ENCODE assay signal across 8 cellular contexts in genomic region chr6:167833396-167833763, GRCh38. TPM values are rescaled to one million over a fixed set of nuclear protein-coding genes. Genes with fewer than 3 reads are reported as not detected.
A peak's percentile ranks its signal among the peaks of the same experiment; 100 is the strongest.
DNase-seq lines count a peak whose midpoint lies in the region; ATAC-seq and TF ChIP-seq lines count a peak whose summit lies in the region.

No MANE protein-coding gene starts in this region.

- no peaks in the 10 kb centered on the region for H3K9me3 Mint-ChIP-seq in activated CD8-positive, alpha-beta memory T cell treated with anti-CD3 and anti-CD28 coated beads, Interleukin-2, amount 10 ng/mL, durations not matched to agents 7 days and 5 days (ENCODE audit: low read depth)

- peaks cover 48% of the 10 kb centered on the region for H3K4me1 Mint-ChIP-seq in activated CD8-positive, alpha-beta memory T cell treated with anti-CD3 and anti-CD28 coated beads, Interleukin-2, amount 10 ng/mL, durations not matched to agents 7 days and 5 days

- intact Hi-C loops in breast epithelium (cut with DNase I; ENCODE audit: low total_unique reads), result no loop called here
- intact Hi-C loops in stomach (cut with DNase I; ENCODE audit: low total_unique reads), result no loop called here

- H3K27ac ChIP-seq in breast epithelium (peak overlapping the region; percentile 29 to 66), stomach (peak overlapping the region in 4 of 5 donors; percentile 20 to 72 (median 44))

- no peak for DNase-seq in activated CD8-positive, alpha-beta memory T cell treated with anti-CD3 and anti-CD28 coated beads, Interleukin-2, amount 10 ng/mL, durations not matched to agents 7 days and 5 days
- DNase-seq in activated CD8-positive, alpha-beta memory T cell treated with anti-CD3 and anti-CD28 coated beads for 24 hours, result no peak
- DNase-seq in breast epithelium (ENCODE audit: low spot score in 2 of 2) (no peak), stomach (no peak), NCI-H2227 treated with DMSO at 0.1 percent for 48 hours (lab: John Stamatoyannopoulos, UW) (no peak), NCI-H187 (lab: John Stamatoyannopoulos, UW) (no peak), NCI-H1417 (lab: John Stamatoyannopoulos, UW) (no peak)

- peak overlapping the region in 1 of 3 donors; percentile 3 for H3K4me3 ChIP-seq in breast epithelium
- no peak overlapping the region for H3K4me3 ChIP-seq in stomach

- no peaks in the 10 kb centered on the region for H3K36me3 Mint-ChIP-seq in activated CD8-positive, alpha-beta memory T cell treated with anti-CD3 and anti-CD28 coated beads, Interleukin-2, amount 10 ng/mL, durations not matched to agents 7 days and 5 days

- peaks cover 46% of the 10 kb centered on the region for H3K27me3 Mint-ChIP-seq in activated CD8-positive, alpha-beta memory T cell treated with anti-CD3 and anti-CD28 coated beads, Interleukin-2, amount 10 ng/mL, durations not matched to agents 7 days and 5 days

- peak overlapping the region; percentile 32 for H3K27ac Mint-ChIP-seq in activated CD8-positive, alpha-beta memory T cell treated with anti-CD3 and anti-CD28 coated beads, Interleukin-2, amount 10 ng/mL, durations not matched to agents 7 days and 5 days

- CTCF ChIA-PET in activated CD8-positive, alpha-beta memory T cell treated with anti-CD3 and anti-CD28 coated beads, Interleukin-2, amount 10 ng/mL, durations not matched to agents 7 days and 5 days (lab: Charles Lee), result interaction anchor here (0.5 kb wide), 1 partner anchor 151 kb away, joined by 3 read pairs; no protein-coding TSS in a partner anchor

- peak overlapping the region; percentile 47 for H3K4me3 Mint-ChIP-seq in activated CD8-positive, alpha-beta memory T cell treated with anti-CD3 and anti-CD28 coated beads, Interleukin-2, amount 10 ng/mL, durations not matched to agents 7 days and 5 days

- ATAC-seq in activated CD8-positive, alpha-beta memory T cell treated with anti-CD3 and anti-CD28 coated beads, Interleukin-2, amount 10 ng/mL, durations not matched to agents 7 days and 5 days, result peak; percentile 58
- peak; percentile 18 for ATAC-seq in HG03432 (IDR thresholded peaks at IDR 0.05; ENCODE audit: unreplicated experiment)

- 25 to 39% (median 28%) methylated on average over 2 of the region's 2 CpGs for WGBS in stomach, 5 donors

- H3K36me3 ChIP-seq in breast epithelium (no peaks in the 10 kb centered on the region), stomach (no peaks in the 10 kb centered on the region)

- TF ChIP-seq POLR2A in breast epithelium (IDR thresholded peaks at IDR 0.05) (no peak), stomach (IDR thresholded peaks at IDR 0.05) (no peak)

- TF ChIP-seq CTCF in breast epithelium (IDR thresholded peaks at IDR 0.05) (no peak), stomach (IDR thresholded peaks at IDR 0.05) (no peak)

- H3K9me3 ChIP-seq in breast epithelium, result no peaks in the 10 kb centered on the region
- H3K9me3 ChIP-seq in stomach, result no peaks in the 10 kb centered on the region

- H3K27me3 ChIP-seq in breast epithelium (no peaks in the 10 kb centered on the region), stomach (no peaks in the 10 kb centered on the region)

- H3K4me1 ChIP-seq in breast epithelium (peaks cover 0 to 6% of the 10 kb centered on the region in 2 donors), stomach (peaks cover 0 to 75% (median 43%) of the 10 kb centered on the region in 4 donors)

- TF ChIP-seq EP300 in stomach (IDR thresholded peaks at IDR 0.05), result no peak

RNA-seq across cellular contexts. Expression of gene AFDN, which starts 6.7 kb away (rescaled TPM):
- 10 to 100 TPM; 38.7 to 94.6 TPM for total RNA-seq in activated CD8-positive, alpha-beta memory T cell treated with anti-CD3 and anti-CD28 coated beads, Interleukin-2, amount 10 ng/mL, durations not matched to agents 7 days and 5 days
- 100 to 1,000 TPM in 2 of 3 donors, 10 to 100 TPM in 1; 93.1 to 292 (median 170) TPM for total RNA-seq in breast epithelium
- total RNA-seq in stomach, result 100 to 1,000 TPM in 4 of 5 donors, 10 to 100 TPM in 1; 95.1 to 521 (median 203) TPM
- 10 to 100 TPM; 24.8 to 34.7 (median 25.7) TPM for polyA plus RNA-seq in stomach
